8 cellular contexts compared by ENCODE assay signal in genomic region chr7:140176271-140176701, GRCh38. TPM values are rescaled to one million over a fixed set of nuclear protein-coding genes. Genes with fewer than 3 reads are reported as not detected.
DNase-seq lines count a peak whose midpoint lies in the region; TF ChIP-seq lines count a peak whose summit lies in the region.

No MANE protein-coding gene starts in this region.

- H3K4me3 Mint-ChIP-seq in neural progenitor cell, result peak overlapping the region; percentile 74
- H3K4me3 Mint-ChIP-seq in activated T-helper 1 cell treated with anti-CD3 and anti-CD28 coated beads, Interleukin-12 subunit alpha, Interleukin-12 subunit beta, Interleukin-2, Interleukin-4 antibody, amounts not matched to agents 30 ng/mL and 10 ng/mL and 1 ng/mL, durations not matched to agents 14 hours and 24 hours and 36 hours, result no peak overlapping the region

- H4K20me1 ChIP-seq in neural progenitor cell (ENCODE audit: low read depth), result peaks cover 13% of the 10 kb centered on the region

- H3K27ac Mint-ChIP-seq in neural progenitor cell, result no peak overlapping the region
- no peak overlapping the region for H3K27ac Mint-ChIP-seq in activated T-helper 1 cell treated with anti-CD3 and anti-CD28 coated beads, Interleukin-12 subunit alpha, Interleukin-12 subunit beta, Interleukin-2, Interleukin-4 antibody, amounts not matched to agents 30 ng/mL and 10 ng/mL and 1 ng/mL, durations not matched to agents 14 hours and 24 hours and 36 hours

- peaks cover 2% of the 10 kb centered on the region for H3K9me3 Mint-ChIP-seq in neural progenitor cell
- peaks cover 8% of the 10 kb centered on the region for H3K9me3 Mint-ChIP-seq in activated T-helper 1 cell treated with anti-CD3 and anti-CD28 coated beads, Interleukin-12 subunit alpha, Interleukin-12 subunit beta, Interleukin-2, Interleukin-4 antibody, amounts not matched to agents 30 ng/mL and 10 ng/mL and 1 ng/mL, durations not matched to agents 14 hours and 24 hours and 36 hours

- peak overlapping the region; percentile 87 for H3K4me2 ChIP-seq in neural progenitor cell

- H3K36me3 ChIP-seq in H7 (replicated peaks; ENCODE audit: control insufficient read depth, insufficient read depth, low read length), result no peaks in the 10 kb centered on the region
- H3K36me3 ChIP-seq in esophagus (ENCODE audit: control insufficient read depth in 2 of 2, insufficient read depth in 2 of 2, low read length in 1 of 2), result no peaks in the 10 kb centered on the region
- no peaks in the 10 kb centered on the region for H3K36me3 ChIP-seq in neural progenitor cell

- H3K4me3 ChIP-seq in GM08714 (ENCODE audit: low read length) (peak overlapping the region; percentile 73; the same call in 1 of the 2 replicates), H7 (ENCODE audit: insufficient read depth, low read depth, low read length) (peak overlapping the region; percentile 77), esophagus (ENCODE audit: low read depth in 1 of 2, low read length in 2 of 2) (peak overlapping the region; percentile 95 to 96), neural progenitor cell (peak overlapping the region; percentile 88)

- peaks cover 12% of the 10 kb centered on the region for H3K27me3 Mint-ChIP-seq in neural progenitor cell (ENCODE audit: insufficient read depth, low read depth)
- peaks cover 10% of the 10 kb centered on the region for H3K27me3 Mint-ChIP-seq in activated T-helper 1 cell treated with anti-CD3 and anti-CD28 coated beads, Interleukin-12 subunit alpha, Interleukin-12 subunit beta, Interleukin-2, Interleukin-4 antibody, amounts not matched to agents 30 ng/mL and 10 ng/mL and 1 ng/mL, durations not matched to agents 14 hours and 24 hours and 36 hours (ENCODE audit: insufficient read depth)

- intact Hi-C loops in activated T-helper 1 cell treated with anti-CD3 and anti-CD28 coated beads, Interleukin-12 subunit alpha, Interleukin-12 subunit beta, Interleukin-2, Interleukin-4 antibody, amounts not matched to agents 30 ng/mL and 10 ng/mL and 1 ng/mL, durations not matched to agents 14 hours and 24 hours and 36 hours (cut with micrococcal nuclease), result loop anchor here (5.0 kb wide), 3 partner anchors 399 to 834 kb away; partner anchors contain the start of genes FMC1, HIPK2 and LUC7L2

- no peak overlapping the region for H2AFZ ChIP-seq in neural progenitor cell (replicated peaks)

- H3K79me2 ChIP-seq in neural progenitor cell (ENCODE audit: low read depth), result peaks cover 33% of the 10 kb centered on the region

- WGBS in esophagus, 2 donors, result 1% methylated on average over 48 to 73 of the region's 73 CpGs

- DNase-seq in H7, result no peak
- DNase-seq in RWPE1 (ENCODE audit: low spot score), result no peak
- DNase-seq in neural progenitor cell (ENCODE audit: low spot score), result peak; percentile 58
- no peak for DNase-seq in SHP77 treated with DMSO at 0.1 percent for 48 hours (lab: John Stamatoyannopoulos, UW)
- no peak for DNase-seq in effector CD8-positive, alpha-beta T cell (lab: John Stamatoyannopoulos, UW)
- DNase-seq in activated T-helper 1 cell treated with anti-CD3 and anti-CD28 coated beads, Interleukin-12 subunit alpha, Interleukin-12 subunit beta, Interleukin-2, Interleukin-4 antibody, amounts not matched to agents 30 ng/mL and 10 ng/mL and 1 ng/mL, durations not matched to agents 14 hours and 24 hours and 36 hours (ENCODE audit: low spot score), result no peak

- POLR2A ChIA-PET in RWPE1 (lab: Yijun Ruan, JAX; ENCODE audit: low non-redundant PET), result interaction anchor here (0.6 kb wide), 1 partner anchor 1528 kb away, joined by 5 read pairs; no protein-coding TSS in a partner anchor

- no peak overlapping the region for H3K9ac ChIP-seq in neural progenitor cell

- peaks cover 21% of the 10 kb centered on the region for H3F3A ChIP-seq in neural progenitor cell (ENCODE audit: low read depth)

- peaks cover 1% of the 10 kb centered on the region for H3K36me3 Mint-ChIP-seq in neural progenitor cell
- H3K36me3 Mint-ChIP-seq in activated T-helper 1 cell treated with anti-CD3 and anti-CD28 coated beads, Interleukin-12 subunit alpha, Interleukin-12 subunit beta, Interleukin-2, Interleukin-4 antibody, amounts not matched to agents 30 ng/mL and 10 ng/mL and 1 ng/mL, durations not matched to agents 14 hours and 24 hours and 36 hours (ENCODE audit: low read depth), result peaks cover 23% of the 10 kb centered on the region

- peaks cover 7% of the 10 kb centered on the region for H3K4me1 Mint-ChIP-seq in neural progenitor cell
- H3K4me1 Mint-ChIP-seq in activated T-helper 1 cell treated with anti-CD3 and anti-CD28 coated beads, Interleukin-12 subunit alpha, Interleukin-12 subunit beta, Interleukin-2, Interleukin-4 antibody, amounts not matched to agents 30 ng/mL and 10 ng/mL and 1 ng/mL, durations not matched to agents 14 hours and 24 hours and 36 hours (ENCODE audit: low read depth), result peaks cover 49% of the 10 kb centered on the region

- CTCF ChIA-PET in RWPE1 (lab: Yijun Ruan, JAX), result no interaction called here

- H3K27me3 ChIP-seq in H7 (ENCODE audit: control insufficient read depth, insufficient read depth, low read length) (peaks cover 16% of the 10 kb centered on the region), esophagus (ENCODE audit: control insufficient read depth in 1 of 2, insufficient read depth in 2 of 2, low read length in 2 of 2) (no peaks in the 10 kb centered on the region), neural progenitor cell (peaks cover 26% of the 10 kb centered on the region)

- H3K4me1 ChIP-seq in esophagus (ENCODE audit: control insufficient read depth in 2 of 2, insufficient read depth in 2 of 2, low read length in 1 of 2), result no peaks in the 10 kb centered on the region
- peaks cover 7% of the 10 kb centered on the region for H3K4me1 ChIP-seq in neural progenitor cell

- H3K27ac ChIP-seq in RWPE1 (peak overlapping the region; percentile 92), esophagus (ENCODE audit: low read depth in 2 of 2, low read length in 1 of 2) (peak overlapping the region; percentile 97 to 100), neural progenitor cell (no peak overlapping the region)

- H3K9me3 ChIP-seq in esophagus (ENCODE audit: control insufficient read depth in 2 of 2, insufficient read depth in 1 of 2, low read depth in 1 of 2, low read length in 1 of 2) (no peaks in the 10 kb centered on the region), neural progenitor cell (ENCODE audit: low read depth) (no peaks in the 10 kb centered on the region)

- TF ChIP-seq CTCF in RWPE1 (conservative IDR thresholded peaks at IDR 0.05; ENCODE audit: low read depth), result no peak
- no peak for TF ChIP-seq CTCF in neural progenitor cell (IDR thresholded peaks at IDR 0.05)

RNA-seq across cellular contexts. Expression of gene KDM7A, which starts 0.5 kb away (rescaled TPM):
- 5.5 and 7.1 TPM in 2 replicates for total RNA-seq in H7 (2014; rRNA removed; shearing (Covaris generic))
- polyA plus RNA-seq in esophagus, result 1 to 10 TPM; 4.0 to 6.6 TPM
- 10.5 and 13.6 TPM in 2 replicates for total RNA-seq in neural progenitor cell (ENCODE audit: low replicate concordance)
- total RNA-seq in activated T-helper 1 cell treated with anti-CD3 and anti-CD28 coated beads, Interleukin-12 subunit alpha, Interleukin-12 subunit beta, Interleukin-2, Interleukin-4 antibody, amounts not matched to agents 30 ng/mL and 10 ng/mL and 1 ng/mL, durations not matched to agents 14 hours and 24 hours and 36 hours, result 24.7 and 28.1 TPM in 2 replicates
